Comparison of ENCODE assay signal across 8 cellular contexts in the genomic region with DNA sequence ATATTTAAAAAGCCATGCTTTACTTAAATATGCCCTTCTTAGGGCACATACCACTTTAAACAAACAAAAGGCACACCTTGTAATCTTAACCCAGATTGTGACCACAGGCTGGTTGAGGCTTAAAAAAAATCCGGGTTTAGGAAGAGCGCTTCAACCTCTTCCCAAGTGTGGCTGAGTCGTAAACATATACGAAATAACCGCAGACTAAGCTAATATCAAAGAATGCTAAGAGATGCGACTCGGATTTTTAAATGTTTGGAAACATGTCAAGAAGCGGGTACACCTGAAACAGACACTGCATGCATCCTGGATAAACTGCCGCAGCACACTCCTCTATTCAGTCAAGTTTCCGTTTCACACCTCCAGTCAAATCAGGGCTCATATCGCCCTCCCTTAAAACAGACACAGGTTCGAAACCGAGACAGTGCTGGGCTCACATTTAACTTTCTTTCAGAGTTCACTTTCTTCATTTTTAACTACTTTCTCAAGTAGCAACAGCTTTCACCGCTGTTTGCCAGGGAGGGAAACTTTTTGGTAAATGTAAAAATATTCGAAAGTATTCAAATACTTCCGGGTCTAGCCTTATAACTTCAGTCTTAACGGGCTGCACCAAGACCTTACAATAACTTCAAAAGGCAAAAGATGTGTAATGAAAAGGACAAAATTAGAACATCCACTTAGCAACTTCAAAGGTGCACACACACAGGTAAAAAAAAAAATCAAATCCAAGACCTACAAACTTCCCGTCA. TPM values are rescaled to one million over a fixed set of nuclear protein-coding genes. Genes with fewer than 3 reads are reported as not detected.
DNase-seq lines count a peak whose midpoint lies in the region; ATAC-seq, FAIRE-seq and TF ChIP-seq lines count a peak whose summit lies in the region.

No MANE protein-coding gene starts in this region.

- WGBS in psoas muscle, 3 donors, result 4 to 17% (median 6%) methylated on average over 18 of the region's 18 CpGs

- peak; percentile 58 for ATAC-seq in GM21529 (IDR thresholded peaks at IDR 0.05; ENCODE audit: unreplicated experiment)
- ATAC-seq in psoas muscle, result no peak

- DNase-seq in GM12891 (ENCODE audit: insufficient read length, low spot score) (peak; percentile 37), fibroblast of mammary gland (ENCODE audit: low read depth) (peak; percentile 17), psoas muscle (no peak), NCI-H1436 (lab: John Stamatoyannopoulos, UW) (no peak), SHP77 treated with DMSO at 0.1 percent for 48 hours (lab: John Stamatoyannopoulos, UW) (no peak)
- peak; percentile 80 for DNase-seq in Jurkat, Clone E6-1 (ENCODE audit: low read depth, low spot score)
- DNase-seq in activated CD4-positive, alpha-beta T cell treated with anti-CD3 and anti-CD28 coated beads for 48 hours, result peak; percentile 63

- H3K27ac ChIP-seq in psoas muscle, result peak overlapping the region; percentile 92

- peak; percentile 84 for FAIRE-seq in GM12891 (lab: Jason Lieb, UNC)

- no peaks in the 10 kb centered on the region for H3K27me3 ChIP-seq in psoas muscle (ENCODE audit: insufficient read depth in 3 of 3, low read length in 2 of 3)

- intact Hi-C loops in psoas muscle (cut with DNase I), result loop anchor here in 1 of 2 donors (5.0 kb wide), 1 partner anchor 39 kb away; no protein-coding TSS in a partner anchor

- TF ChIP-seq POLR2A in GM12891 (IDR thresholded peaks at IDR 0.05; ENCODE audit: low read depth, low read length), result peak; percentile 79; the same call in 1 of the 2 replicates

- H3K4me3 ChIP-seq in Jurkat, Clone E6-1 (ENCODE audit: low read length), result peak overlapping the region; percentile 85
- H3K4me3 ChIP-seq in fibroblast of mammary gland (ENCODE audit: control insufficient read depth, low read depth, low read length), result peak overlapping the region; percentile 92
- peak overlapping the region; percentile 88 for H3K4me3 ChIP-seq in psoas muscle

- TF ChIP-seq CTCF in fibroblast of mammary gland (conservative IDR thresholded peaks at IDR 0.05; ENCODE audit: control insufficient read depth, insufficient read depth, low read depth, low read length), result no peak
- no peak for TF ChIP-seq CTCF in psoas muscle (IDR thresholded peaks at IDR 0.05)

- peaks cover 3 to 5% of the 10 kb centered on the region in 2 donors for H3K36me3 ChIP-seq in psoas muscle (ENCODE audit: insufficient read depth in 1 of 2, low read depth in 1 of 2)

- H3K9me3 ChIP-seq in psoas muscle, result no peaks in the 10 kb centered on the region

- peaks cover 52% of the 10 kb centered on the region for H3K4me1 ChIP-seq in psoas muscle

TF ChIP-seq in GM12891, 5 proteins besides CTCF, POLR2A, EP300 and RAD21:
- TF ChIP-seq POLR2AphosphoS5 (IDR thresholded peaks at IDR 0.05; ENCODE audit: low read depth, low read length) (peak; percentile 79), PAX5 (IDR thresholded peaks at IDR 0.05; ENCODE audit: insufficient read depth, low read length, severe bottlenecking) (no peak), POU2F2 (IDR thresholded peaks at IDR 0.05; ENCODE audit: low read depth, low read length) (peak; percentile 54; the same call in 1 of the 2 replicates), TAF1 (IDR thresholded peaks at IDR 0.05; ENCODE audit: low read depth, low read length) (0 out of 2 replicates have a peak, but pooled peaks have one; percentile 57), SPI1 (IDR thresholded peaks at IDR 0.05; ENCODE audit: low read depth, low read length) (no peak)

RNA-seq across cellular contexts. Expression of gene DEK, which starts 1.3 kb away (rescaled TPM):
- 95.6 TPM for polyA plus RNA-seq in GM12891 (2012; ENCODE audit: low read depth, missing spikeins)
- polyA plus RNA-seq in Jurkat, Clone E6-1 (2012; ENCODE audit: insufficient read depth, insufficient read length), result 152 TPM
- 10 to 100 TPM; 65.0 to 91.0 (median 69.2) TPM for total RNA-seq in psoas muscle
- 10 to 100 TPM; 28.7 to 66.1 (median 44.3) TPM for polyA plus RNA-seq in psoas muscle

Comparison
In these comparisons a context has a peak if more than half of its experiments do, and no peak if none do; other contexts are left out.
1. DNase-seq: peak in GM12891 (single experiment), Jurkat, Clone E6-1 (single experiment), activated CD4-positive, alpha-beta T cell treated with anti-CD3 and anti-CD28 coated beads for 48 hours (single experiment) and fibroblast of mammary gland (single experiment); none in psoas muscle (0 of 2), NCI-H1436 (single experiment) and SHP77 treated with DMSO at 0.1 percent for 48 hours (single experiment).
2. Peak in every context shown above with its lines, with median percentiles within 50 percentile points of each other: H3K4me3 ChIP-seq.